ENCODE assay signal across 8 cellular contexts in genomic region chr21:29196021-29196663, GRCh38.
DNase-seq lines count a peak whose midpoint lies in the region; ATAC-seq and TF ChIP-seq lines count a peak whose summit lies in the region.

No MANE protein-coding gene starts in this region.

- no peaks in the 10 kb centered on the region for H3K9me3 ChIP-seq in BE2C

- no peaks in the 10 kb centered on the region for H3K27me3 ChIP-seq in BE2C

- no peaks in the 10 kb centered on the region for H3K36me3 ChIP-seq in BE2C

- H3K27me3 Mint-ChIP-seq in activated naive CD8-positive, alpha-beta T cell: peaks cover 2% of the 10 kb centered on the region

- peaks cover 17% of the 10 kb centered on the region for H3K36me3 Mint-ChIP-seq in activated naive CD8-positive, alpha-beta T cell

- peak; percentile 89 for ATAC-seq in GM19328 (IDR thresholded peaks at IDR 0.05; ENCODE audit: unreplicated experiment)
- ATAC-seq in HG03432 (IDR thresholded peaks at IDR 0.05; ENCODE audit: unreplicated experiment): peak; percentile 99

- TF ChIP-seq CTCF in BE2C (IDR thresholded peaks at IDR 0.05; ENCODE audit: low read depth, low read length): peak; percentile 21

- peaks cover 14% of the 10 kb centered on the region for H3K9me3 Mint-ChIP-seq in activated naive CD8-positive, alpha-beta T cell (ENCODE audit: low read depth)

- H3K4me1 Mint-ChIP-seq in activated naive CD8-positive, alpha-beta T cell (ENCODE audit: low read depth): peaks cover 32% of the 10 kb centered on the region

- no peaks in the 10 kb centered on the region for H3K4me1 ChIP-seq in BE2C

- no peak overlapping the region for H3K4me3 ChIP-seq in BE2C (ENCODE audit: low read depth, low read length)

- H3K27ac Mint-ChIP-seq in activated naive CD8-positive, alpha-beta T cell: peak overlapping the region; percentile 94

- peak overlapping the region; percentile 85 for H3K4me3 Mint-ChIP-seq in activated naive CD8-positive, alpha-beta T cell

- DNase-seq in BE2C (no peak), SKM-1 (lab: John Stamatoyannopoulos, UW; ENCODE audit: unreplicated experiment) (peak; percentile 98), hepatic stellate cell (ENCODE audit: low spot score) (peak; percentile 82), NCI-H2081 treated with DMSO at 0.1 percent for 48 hours (lab: John Stamatoyannopoulos, UW) (no peak)
- peak; percentile 37 to 59 (median 41) for DNase-seq in stimulated activated CD4-positive, alpha-beta T cell treated with anti-CD3 and anti-CD28 coated beads, Interleukin-1b, Interleukin-23, amount 100 ng/mL, for 24 hours (ENCODE audit: low read depth in 4 of 4, low spot score in 1 of 4)

Comparison
In these comparisons a context has a peak if more than half of its experiments do, and no peak if none do; other contexts are left out.
1. DNase-seq: peak in SKM-1 (single experiment), hepatic stellate cell (single experiment) and stimulated activated CD4-positive, alpha-beta T cell treated with anti-CD3 and anti-CD28 coated beads, Interleukin-1b, Interleukin-23, amount 100 ng/mL, for 24 hours (4 of 4); none in BE2C (single experiment) and NCI-H2081 treated with DMSO at 0.1 percent for 48 hours (single experiment).